Comparison of ENCODE assay signal across 15 cellular contexts in genomic region chr10:491667-492424, GRCh38.
DNase-seq lines count a peak whose midpoint lies in the region; ATAC-seq and TF ChIP-seq lines count a peak whose summit lies in the region.
"Had no signal": no experiment of that assay in that cellular context is flagged by ENCODE, and none has a peak within 500 bp of the region (broad histone marks: within the 10 kb centered on the region; RNA-seq: fewer than 3 reads in every experiment).

No MANE protein-coding gene starts in this region.

- DNase-seq in GM23248 (no peak), coronary artery (ENCODE audit: low spot score) (no peak), GM19238 (ENCODE audit: insufficient read length, low spot score) (no peak), WTC11 (ENCODE audit: low spot score) (no peak), NCI-H524 (lab: John Stamatoyannopoulos, UW) (no peak)
- DNase-seq: activated CD8-positive, alpha-beta T cell treated with anti-CD3 and anti-CD28 coated beads, Interleukin-2, amount 10 ng/mL, durations not matched to agents 7 days and 5 days; activated T-cell treated with anti-CD3 and anti-CD28 coated beads, Interleukin-2, amount 50 U/mL, for 48 hours; NCI-H146; NCI-H2227 treated with DMSO at 0.1 percent for 48 hours had no signal

- H3K27ac ChIP-seq in GM23248, result peak overlapping the region; percentile 74
- H3K27ac ChIP-seq in coronary artery, result peak overlapping the region in 1 of 2 donors; percentile 61
- H3K27ac ChIP-seq in layer of hippocampus (ENCODE audit: low read depth, low read length), result peak overlapping the region; percentile 21
- H3K27ac ChIP-seq in rectal smooth muscle tissue (ENCODE audit: low read depth, low read length), result peak overlapping the region; percentile 99
- H3K27ac ChIP-seq: RWPE1 had no signal

- no peak overlapping the region for H2AFZ ChIP-seq in GM23248

- no peaks in the 10 kb centered on the region for H3K9me2 ChIP-seq in GM23248 (ENCODE audit: insufficient read depth)

- H3K9ac ChIP-seq in GM23248, result peak overlapping the region; percentile 67
- no peak overlapping the region for H3K9ac ChIP-seq in rectal smooth muscle tissue (ENCODE audit: low read length)

- WGBS in GM23248 (ENCODE audit: low coverage in 1 of 2, low lambda C conversion rate in 2 of 2, missing lambda C conversion rate in 2 of 2), 2 experiments, result 88 to 89% methylated on average over 16 of the region's 16 CpGs

- H3K36me3 ChIP-seq in GM23248 (ENCODE audit: low read depth) (no peaks in the 10 kb centered on the region), rectal smooth muscle tissue (ENCODE audit: control insufficient read depth, insufficient read depth, low read length) (no peaks in the 10 kb centered on the region)

- TF ChIP-seq CTCF in coronary artery (IDR thresholded peaks at IDR 0.05) (no peak), WTC11 (IDR thresholded peaks at IDR 0.05) (no peak)

- no peaks in the 10 kb centered on the region for H3K9me3 Mint-ChIP-seq in WTC11
- H3K9me3 Mint-ChIP-seq: CD8-positive, alpha-beta memory T cell; stimulated activated naive CD8-positive, alpha-beta T cell treated with anti-CD3 and anti-CD28 coated beads, Interleukin-15, Interleukin-2, amounts not matched to agents 100 ng/mL and 50 ng/mL, for 24 hours had no signal

- H3K4me3 Mint-ChIP-seq in WTC11, result no peak overlapping the region
- H3K4me3 Mint-ChIP-seq: activated CD8-positive, alpha-beta T cell treated with anti-CD3 and anti-CD28 coated beads, Interleukin-2, amount 10 ng/mL, durations not matched to agents 7 days and 5 days; CD8-positive, alpha-beta memory T cell; stimulated activated naive CD8-positive, alpha-beta T cell treated with anti-CD3 and anti-CD28 coated beads, Interleukin-15, Interleukin-2, amounts not matched to agents 100 ng/mL and 50 ng/mL, for 24 hours had no signal

- H3K4me1 ChIP-seq in GM23248 (ENCODE audit: insufficient read depth), result peaks cover 16% of the 10 kb centered on the region
- peaks cover 66% of the 10 kb centered on the region for H3K4me1 ChIP-seq in rectal smooth muscle tissue (ENCODE audit: control insufficient read depth, insufficient read depth, low read length)

- H3K27ac Mint-ChIP-seq in WTC11, result no peak overlapping the region
- H3K27ac Mint-ChIP-seq: activated CD8-positive, alpha-beta T cell treated with anti-CD3 and anti-CD28 coated beads, Interleukin-2, amount 10 ng/mL, durations not matched to agents 7 days and 5 days; CD8-positive, alpha-beta memory T cell; stimulated activated naive CD8-positive, alpha-beta T cell treated with anti-CD3 and anti-CD28 coated beads, Interleukin-15, Interleukin-2, amounts not matched to agents 100 ng/mL and 50 ng/mL, for 24 hours had no signal

- peaks cover 6% of the 10 kb centered on the region for H3F3A ChIP-seq in GM23248 (ENCODE audit: insufficient read depth)

- H3K79me2 ChIP-seq in GM23248 (ENCODE audit: insufficient read depth), result peaks cover 80% of the 10 kb centered on the region

- no peak overlapping the region for H3K4me2 ChIP-seq in GM23248 (ENCODE audit: unreplicated experiment)

- no peaks in the 10 kb centered on the region for H4K20me1 ChIP-seq in GM23248 (ENCODE audit: insufficient read depth)

- H3K4me3 ChIP-seq in GM23248, result no peak overlapping the region
- peak overlapping the region; percentile 47 for H3K4me3 ChIP-seq in coronary artery
- H3K4me3 ChIP-seq in rectal smooth muscle tissue (ENCODE audit: low read length), result no peak overlapping the region

- peaks cover 39% of the 10 kb centered on the region for H3K4me1 Mint-ChIP-seq in WTC11
- H3K4me1 Mint-ChIP-seq: CD8-positive, alpha-beta memory T cell had no signal

- no peaks in the 10 kb centered on the region for H3K36me3 Mint-ChIP-seq in WTC11

- H3K9me3 ChIP-seq in GM23248 (ENCODE audit: low read depth), result no peaks in the 10 kb centered on the region

- CTCF ChIA-PET in WTC11 (lab: Charles Lee), result interaction anchor here (0.8 to 1.4 kb wide), 2 partner anchors 298 to 319 kb away, joined by 3 to 4 read pairs; no protein-coding TSS in a partner anchor

- in situ Hi-C loops in GM23248 (cut with MboI), result no loop called here

- ATAC-seq in esophagus mucosa (no peak), WTC11 (no peak)
- ATAC-seq: activated CD8-positive, alpha-beta T cell treated with anti-CD3 and anti-CD28 coated beads, Interleukin-2, amount 10 ng/mL, durations not matched to agents 7 days and 5 days had no signal

- H3K27me3 ChIP-seq in GM23248 (replicated peaks; ENCODE audit: insufficient read depth), result no peaks in the 10 kb centered on the region
- no peaks in the 10 kb centered on the region for H3K27me3 ChIP-seq in layer of hippocampus (ENCODE audit: control insufficient read depth, insufficient read depth, low read length)
- H3K27me3 ChIP-seq in rectal smooth muscle tissue (ENCODE audit: control insufficient read depth, insufficient read depth, low read length), result no peaks in the 10 kb centered on the region

- POLR2A ChIA-PET in WTC11 (lab: Charles Lee), result interaction anchor here (0.5 to 0.9 kb wide), 2 partner anchors 133 to 196 kb away, joined by 3 read pairs; no protein-coding TSS in a partner anchor

- H3K27me3 Mint-ChIP-seq in WTC11 (ENCODE audit: low read depth), result no peaks in the 10 kb centered on the region; the same call in none of the 2 replicates

TF ChIP-seq in WTC11, 78 proteins besides CTCF, POLR2A, EP300 and RAD21:
- TF ChIP-seq NR2C2 (CRISPR knock-in tag; IDR thresholded peaks at IDR 0.05) (no peak), ZBTB21 (CRISPR knock-in tag; IDR thresholded peaks at IDR 0.05; ENCODE audit: borderline replicate concordance) (no peak), JUN (CRISPR knock-in tag; IDR thresholded peaks at IDR 0.05) (no peak)
- TF ChIP-seq, protein P1, sequence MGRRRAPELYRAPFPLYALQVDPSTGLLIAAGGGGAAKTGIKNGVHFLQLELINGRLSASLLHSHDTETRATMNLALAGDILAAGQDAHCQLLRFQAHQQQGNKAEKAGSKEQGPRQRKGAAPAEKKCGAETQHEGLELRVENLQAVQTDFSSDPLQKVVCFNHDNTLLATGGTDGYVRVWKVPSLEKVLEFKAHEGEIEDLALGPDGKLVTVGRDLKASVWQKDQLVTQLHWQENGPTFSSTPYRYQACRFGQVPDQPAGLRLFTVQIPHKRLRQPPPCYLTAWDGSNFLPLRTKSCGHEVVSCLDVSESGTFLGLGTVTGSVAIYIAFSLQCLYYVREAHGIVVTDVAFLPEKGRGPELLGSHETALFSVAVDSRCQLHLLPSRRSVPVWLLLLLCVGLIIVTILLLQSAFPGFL (CRISPR knock-in tag; IDR thresholded peaks at IDR 0.05; ENCODE audit: borderline replicate concordance), result no peak
